10 cellular contexts compared by ENCODE assay signal in the genomic region with DNA sequence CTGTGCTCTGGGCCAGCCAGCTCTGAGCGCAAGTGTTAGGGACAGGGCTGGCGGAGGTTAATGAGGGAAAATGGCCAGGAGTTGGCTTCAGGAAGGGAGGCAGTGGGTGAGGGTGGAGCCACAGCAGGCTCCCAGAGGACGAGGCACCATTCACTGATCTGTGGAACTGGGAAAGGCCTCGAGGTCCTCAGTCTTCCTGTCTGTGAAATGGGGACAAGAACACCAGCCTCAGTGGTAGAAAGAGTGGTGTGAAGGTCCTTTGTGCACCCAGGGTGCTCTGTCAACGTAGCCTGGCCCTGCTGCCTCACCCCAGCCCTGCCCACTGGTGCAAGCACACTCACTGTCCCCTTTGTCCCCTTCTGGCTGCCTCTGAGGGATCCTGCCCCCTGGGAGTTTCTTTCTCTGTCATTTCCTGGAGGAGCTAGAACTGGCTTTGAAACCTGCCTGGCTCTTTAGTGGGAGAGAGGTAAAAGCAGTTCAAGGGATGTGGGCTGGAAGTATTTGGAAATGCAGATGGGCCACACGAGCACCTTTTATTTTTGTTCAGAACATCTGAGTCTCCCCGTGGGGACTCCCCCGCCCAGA. TPM values are rescaled to one million over a fixed set of nuclear protein-coding genes. Genes with fewer than 3 reads are reported as not detected.
DNase-seq lines count a peak whose midpoint lies in the region; ATAC-seq and TF ChIP-seq lines count a peak whose summit lies in the region.
"Had no signal": no experiment of that assay in that cellular context is flagged by ENCODE, and none has a peak within 500 bp of the region (broad histone marks: within the 10 kb centered on the region; RNA-seq: fewer than 3 reads in every experiment).

No MANE protein-coding gene starts in this region.

- peaks cover 17% of the 10 kb centered on the region for H3K4me1 Mint-ChIP-seq in activated T-cell treated with anti-CD3 and anti-CD28 coated beads, Interleukin-2, amount 50 U/mL, for 24 hours (ENCODE audit: low read depth)
- peaks cover 23 to 24% of the 10 kb centered on the region in 2 donors for H3K4me1 Mint-ChIP-seq in effector memory CD8-positive, alpha-beta T cell (ENCODE audit: low read depth in 2 of 2)

- H2BK120ac ChIP-seq in IMR-90 (ENCODE audit: low read depth, low read length): no peak overlapping the region

- no peaks in the 10 kb centered on the region for H3K36me3 Mint-ChIP-seq in activated T-cell treated with anti-CD3 and anti-CD28 coated beads, Interleukin-2, amount 50 U/mL, for 24 hours (ENCODE audit: low read depth)
- peaks cover 4% of the 10 kb centered on the region for H3K36me3 Mint-ChIP-seq in effector memory CD8-positive, alpha-beta T cell (ENCODE audit: insufficient read depth)

- in situ Hi-C loops in IMR-90 (cut with MboI; ENCODE audit: low sequenced_read_pairs): no loop called here

- H3K4me2 ChIP-seq in IMR-90 (ENCODE audit: low read depth, low read length): no peak overlapping the region

- H3K27ac ChIP-seq in IMR-90 (ENCODE audit: insufficient read depth, low read length): no peak overlapping the region
- H3K27ac ChIP-seq: right lobe of liver had no signal

- TF ChIP-seq POLR2A in IMR-90 (IDR thresholded peaks at IDR 0.05; ENCODE audit: low read depth, low read length): no peak

- H3K9me3 ChIP-seq in IMR-90 (ENCODE audit: control insufficient read depth, insufficient read depth, low read length): no peaks in the 10 kb centered on the region
- H3K9me3 ChIP-seq: right lobe of liver had no signal

- no peak overlapping the region for H3K14ac ChIP-seq in IMR-90 (replicated peaks; ENCODE audit: low read depth, low read length)

- H3K4me1 ChIP-seq in IMR-90 (ENCODE audit: control insufficient read depth, insufficient read depth, low read length): peaks cover 4% of the 10 kb centered on the region
- H3K4me1 ChIP-seq: right lobe of liver had no signal

- H3K56ac ChIP-seq in IMR-90 (ENCODE audit: extremely low read depth, insufficient read depth, low read length): no peak overlapping the region

- ATAC-seq in IMR-90 (ENCODE audit: low read depth) (no peak), HG02852 (IDR thresholded peaks at IDR 0.05; ENCODE audit: unreplicated experiment) (no peak), HG02678 (IDR thresholded peaks at IDR 0.05; ENCODE audit: unreplicated experiment) (no peak)
- ATAC-seq in effector memory CD8-positive, alpha-beta T cell (replicated peaks): no peak
- ATAC-seq in stimulated activated naive CD8-positive, alpha-beta T cell treated with anti-CD3 and anti-CD28 coated beads, Interleukin-15, Interleukin-2, amounts not matched to agents 100 U/mL and 50 U/mL, for 24 hours: no peak

- no peak overlapping the region for H4K8ac ChIP-seq in IMR-90 (ENCODE audit: low read depth in 2 of 2, low read length in 2 of 2)

- no peaks in the 10 kb centered on the region for H3K27me3 Mint-ChIP-seq in activated T-cell treated with anti-CD3 and anti-CD28 coated beads, Interleukin-2, amount 50 U/mL, for 24 hours
- peaks cover 7 to 31% of the 10 kb centered on the region in 2 donors for H3K27me3 Mint-ChIP-seq in effector memory CD8-positive, alpha-beta T cell

- no peak overlapping the region for H3K18ac ChIP-seq in IMR-90 (ENCODE audit: low read depth, low read length)

- H2AFZ ChIP-seq in IMR-90 (replicated peaks; ENCODE audit: low read length, poor library complexity): peak overlapping the region; percentile 76

- no peaks in the 10 kb centered on the region for H4K20me1 ChIP-seq in IMR-90 (ENCODE audit: insufficient read depth, low read length)

- dilution Hi-C loops in IMR-90 (cut with HindIII; ENCODE audit: low sequenced_read_pairs, unreplicated experiment): no loop called here

- H3K9ac ChIP-seq in IMR-90 (ENCODE audit: low read depth, low read length): no peak overlapping the region

- no peak overlapping the region for H3K4ac ChIP-seq in IMR-90 (ENCODE audit: low read depth, low read length)

- BruUV-seq in IMR-90 (replicated peaks; lab: Mats Ljungman, UMichigan): no TSS peak

- H2AK9ac ChIP-seq in IMR-90 (replicated peaks; ENCODE audit: low read depth, low read length, poor library complexity): no peak overlapping the region

- H3K36me3 ChIP-seq in IMR-90 (ENCODE audit: control insufficient read depth, insufficient read depth, low read length): no peaks in the 10 kb centered on the region
- H3K36me3 ChIP-seq: right lobe of liver had no signal

- H3K9me3 Mint-ChIP-seq in activated T-cell treated with anti-CD3 and anti-CD28 coated beads, Interleukin-2, amount 50 U/mL, for 24 hours: no peaks in the 10 kb centered on the region
- H3K9me3 Mint-ChIP-seq in effector memory CD8-positive, alpha-beta T cell: no peaks in the 10 kb centered on the region

- no peak overlapping the region; the same call in 1 of the 2 replicates for H3K23ac ChIP-seq in IMR-90 (ENCODE audit: low read depth, low read length)

- no peak overlapping the region for H2BK15ac ChIP-seq in IMR-90 (ENCODE audit: low read depth, low read length)

- no peak overlapping the region for H4K5ac ChIP-seq in IMR-90 (ENCODE audit: low read depth, low read length)

- no CpG with 5 or more reads among the region's 8 CpGs for WGBS in IMR-90 (ENCODE audit: extremely low coverage in 2 of 2, insufficient read length in 1 of 2), 2 experiments

- no peaks in the 10 kb centered on the region for H3K79me1 ChIP-seq in IMR-90 (ENCODE audit: low read depth in 1 of 2, low read length in 2 of 2)

- no peak for TF ChIP-seq RAD21 in IMR-90 (IDR thresholded peaks at IDR 0.05; ENCODE audit: low read length)

- no peak overlapping the region for H3K4me3 ChIP-seq in IMR-90 (ENCODE audit: insufficient read depth, low read depth, low read length)
- H3K4me3 ChIP-seq: right lobe of liver had no signal

- H3K27me3 ChIP-seq in IMR-90 (ENCODE audit: control insufficient read depth, insufficient read depth, low read length): peaks cover 75% of the 10 kb centered on the region
- H3K27me3 ChIP-seq: right lobe of liver had no signal

- peak overlapping the region; percentile 53 for H3K4me3 Mint-ChIP-seq in activated T-cell treated with anti-CD3 and anti-CD28 coated beads, Interleukin-2, amount 50 U/mL, for 24 hours
- peak overlapping the region; percentile 74 to 77 for H3K4me3 Mint-ChIP-seq in effector memory CD8-positive, alpha-beta T cell

- peak overlapping the region; percentile 87 for H3K27ac Mint-ChIP-seq in activated T-cell treated with anti-CD3 and anti-CD28 coated beads, Interleukin-2, amount 50 U/mL, for 24 hours
- H3K27ac Mint-ChIP-seq in effector memory CD8-positive, alpha-beta T cell: peak overlapping the region; percentile 94 to 95

- no peak for DNase-seq in activated T-cell treated with anti-CD3 and anti-CD28 coated beads, Interleukin-2, amount 50 U/mL, for 24 hours
- DNase-seq in activated T-cell treated with anti-CD3 and anti-CD28 coated beads, Interleukin-2, amount 50 U/mL, for 48 hours: no peak
- DNase-seq in IMR-90 (no peak), ureter (ENCODE audit: low spot score) (no peak)
- DNase-seq in effector memory CD8-positive, alpha-beta T cell: no peak
- peak; percentile 11 for DNase-seq in stimulated activated naive CD8-positive, alpha-beta T cell treated with anti-CD3 and anti-CD28 coated beads, Interleukin-15, Interleukin-2, amounts not matched to agents 100 U/mL and 50 U/mL, for 24 hours
- DNase-seq: NCI-H2081 had no signal

- CTCF ChIA-PET in IMR-90 (lab: Yijun Ruan, JAX): interaction anchor here (0.5 kb wide), 2 partner anchors 31 to 47 kb away, joined by 3 read pairs; no protein-coding TSS in a partner anchor

- no peak overlapping the region for H2AK5ac ChIP-seq in IMR-90 (ENCODE audit: low read depth, low read length)

- H4K91ac ChIP-seq in IMR-90 (ENCODE audit: insufficient read depth, low read depth, low read length): no peak overlapping the region

- TF ChIP-seq CTCF in IMR-90 (conservative IDR thresholded peaks at IDR 0.05; ENCODE audit: low read depth, low read length): no peak

- no peak overlapping the region for H2BK5ac ChIP-seq in IMR-90 (ENCODE audit: low read depth, low read length, poor library complexity, severe bottlenecking)

- intact Hi-C loops in IMR-90 (cut with micrococcal nuclease): no loop called here

- H2BK20ac ChIP-seq in IMR-90 (ENCODE audit: low read depth, low read length): no peak overlapping the region

- H3K9me1 ChIP-seq in IMR-90 (ENCODE audit: insufficient read depth, low read length): no peaks in the 10 kb centered on the region

- POLR2A ChIA-PET in IMR-90 (lab: Charles Lee; ENCODE audit: unreplicated experiment): no interaction called here

TF ChIP-seq in IMR-90, 13 proteins besides CTCF, POLR2A, EP300 and RAD21 (continues in another document):
- no peak for TF ChIP-seq MAFK (IDR thresholded peaks at IDR 0.05; ENCODE audit: low read depth, low read length)
- TF ChIP-seq RFX5 (IDR thresholded peaks at IDR 0.05; ENCODE audit: low read depth, low read length): no peak
- no peak for TF ChIP-seq CHD1 (IDR thresholded peaks at IDR 0.05; ENCODE audit: low read depth, low read length)
- TF ChIP-seq BHLHE40 (IDR thresholded peaks at IDR 0.05; ENCODE audit: low read depth, low read length): no peak
- no peak for TF ChIP-seq SMC3 (IDR thresholded peaks at IDR 0.05; ENCODE audit: low read depth, low read length)
- TF ChIP-seq CEBPB (IDR thresholded peaks at IDR 0.05; ENCODE audit: low read depth, low read length): no peak
- no peak for TF ChIP-seq FOS (IDR thresholded peaks at IDR 0.05; ENCODE audit: low read depth, low read length)
- no peak for TF ChIP-seq MAZ (IDR thresholded peaks at IDR 0.05; ENCODE audit: borderline replicate concordance, low read depth, low read length)
- no peak for TF ChIP-seq NFE2L2 (IDR thresholded peaks at IDR 0.05; ENCODE audit: low read depth, low read length)
- TF ChIP-seq, protein P1, sequence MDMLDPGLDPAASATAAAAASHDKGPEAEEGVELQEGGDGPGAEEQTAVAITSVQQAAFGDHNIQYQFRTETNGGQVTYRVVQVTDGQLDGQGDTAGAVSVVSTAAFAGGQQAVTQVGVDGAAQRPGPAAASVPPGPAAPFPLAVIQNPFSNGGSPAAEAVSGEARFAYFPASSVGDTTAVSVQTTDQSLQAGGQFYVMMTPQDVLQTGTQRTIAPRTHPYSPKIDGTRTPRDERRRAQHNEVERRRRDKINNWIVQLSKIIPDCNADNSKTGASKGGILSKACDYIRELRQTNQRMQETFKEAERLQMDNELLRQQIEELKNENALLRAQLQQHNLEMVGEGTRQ (IDR thresholded peaks at IDR 0.05; ENCODE audit: low read depth, low read length): no peak

RNA-seq across cellular contexts. Expression of a gene that starts 25.0 kb away (rescaled TPM):
- total RNA-seq in IMR-90 (2012; rRNA removed) (not detected in 2 replicates), ureter (0.18 TPM)
- not detected in 2 replicates for polyA plus RNA-seq in IMR-90 (2012; rRNA removed)
- polyA plus RNA-seq in IMR-90 (2012; cell fraction: cytosol; rRNA removed): not detected in 2 replicates
- polyA plus RNA-seq in IMR-90 (2012; cell fraction: nucleus; rRNA removed; ENCODE audit: low replicate concordance): 0.02 TPM in 1 of 2 replicates, not detected in the other
- total RNA-seq: right lobe of liver had no signal

RNA-seq across cellular contexts. Expression of a gene that starts 52.7 kb away (rescaled TPM):
- total RNA-seq in IMR-90 (2012; rRNA removed): not detected in 2 replicates
- not detected in 2 replicates for polyA plus RNA-seq in IMR-90 (2012; rRNA removed)
- not detected in 2 replicates for polyA plus RNA-seq in IMR-90 (2012; cell fraction: cytosol; rRNA removed)
- not detected in 2 replicates for polyA plus RNA-seq in IMR-90 (2012; cell fraction: nucleus; rRNA removed; ENCODE audit: low replicate concordance)
- total RNA-seq in ureter: not detected
- total RNA-seq: right lobe of liver had no signal
